In genomic region chr6:32668226-32668747, GRCh38 we compare ENCODE assay signal across 8 cellular contexts. TPM values are rescaled to one million over a fixed set of nuclear protein-coding genes. Genes with fewer than 3 reads are reported as not detected.
DNase-seq lines count a peak whose midpoint lies in the region; ATAC-seq and TF ChIP-seq lines count a peak whose summit lies in the region.

No MANE protein-coding gene starts in this region.

- peak; percentile 20 for DNase-seq in NCI-H774 (lab: John Stamatoyannopoulos, UW)
- DNase-seq in medulla oblongata (ENCODE audit: extremely low spot score): peak; percentile 86
- peak; percentile 26 for DNase-seq in transverse colon
- no peak for DNase-seq in T1000 (lab: John Stamatoyannopoulos, UW)
- no peak for DNase-seq in cerebellar nuclear complex (lab: John Stamatoyannopoulos, UW)

- peaks cover 12% of the 10 kb centered on the region for H3K4me1 ChIP-seq in HEK293 (ENCODE audit: control insufficient read depth, insufficient read depth, low read length)
- H3K4me1 ChIP-seq in transverse colon: no peaks in the 10 kb centered on the region

- H3K4me3 Mint-ChIP-seq in activated naive CD4-positive, alpha-beta T cell treated with anti-CD3 and anti-CD28 coated beads, Interleukin-2, amount 50 U/mL, for 24 hours: no peak overlapping the region

- H3K27me3 ChIP-seq in transverse colon: peaks cover 3% of the 10 kb centered on the region

- POLR2A ChIA-PET in HEK293 (lab: Yijun Ruan, JAX): no interaction called here

- no peak for TF ChIP-seq CTCF in HEK293 (tag by site-specific recombination; IDR thresholded peaks at IDR 0.05)
- no peak for TF ChIP-seq CTCF in transverse colon (IDR thresholded peaks at IDR 0.05)

- H3K27ac Mint-ChIP-seq in activated naive CD4-positive, alpha-beta T cell treated with anti-CD3 and anti-CD28 coated beads, Interleukin-2, amount 50 U/mL, for 24 hours: peak overlapping the region; percentile 62

- no peak overlapping the region for H3K27ac ChIP-seq in HEK293 (ENCODE audit: extremely low read depth, low read depth, low read length)
- no peak overlapping the region for H3K27ac ChIP-seq in transverse colon

- peaks cover 41% of the 10 kb centered on the region for H3K4me1 Mint-ChIP-seq in activated naive CD4-positive, alpha-beta T cell treated with anti-CD3 and anti-CD28 coated beads, Interleukin-2, amount 50 U/mL, for 24 hours

- no peak for TF ChIP-seq POLR2A in transverse colon (IDR thresholded peaks at IDR 0.05)

- H3K9me3 ChIP-seq in HEK293 (ENCODE audit: control insufficient read depth, insufficient read depth, low read depth, low read length): no peaks in the 10 kb centered on the region
- H3K9me3 ChIP-seq in transverse colon: peaks cover 0 to 8% of the 10 kb centered on the region in 2 donors

- TF ChIP-seq EP300 in transverse colon (IDR thresholded peaks at IDR 0.05; ENCODE audit: low read depth): no peak

- peak; percentile 58 for ATAC-seq in GM18519 (IDR thresholded peaks at IDR 0.05; ENCODE audit: low FRiP score, unreplicated experiment)

- CTCF ChIA-PET in HEK293 (lab: Yijun Ruan, JAX): interaction anchor here (0.7 to 2.9 kb wide), 2 partner anchors 24 to 46 kb away, joined by 3 to 8 read pairs; no protein-coding TSS in a partner anchor

- H3K27me3 Mint-ChIP-seq in activated naive CD4-positive, alpha-beta T cell treated with anti-CD3 and anti-CD28 coated beads, Interleukin-2, amount 50 U/mL, for 24 hours: peaks cover 9% of the 10 kb centered on the region

- 0 to 24% methylated on average over 1 to 5 of the region's 5 CpGs for WGBS in transverse colon (ENCODE audit: low coverage in 1 of 2), 2 donors

- no peak overlapping the region for H3K4me3 ChIP-seq in HEK293 (ENCODE audit: low read depth, low read length)
- no peak overlapping the region for H3K4me3 ChIP-seq in transverse colon

- H3K36me3 ChIP-seq in HEK293 (ENCODE audit: control insufficient read depth in 2 of 2, insufficient read depth in 1 of 2, low read length in 2 of 2): no peaks in the 10 kb centered on the region
- H3K36me3 ChIP-seq in transverse colon: no peaks in the 10 kb centered on the region

- peaks cover 3% of the 10 kb centered on the region for H3K36me3 Mint-ChIP-seq in activated naive CD4-positive, alpha-beta T cell treated with anti-CD3 and anti-CD28 coated beads, Interleukin-2, amount 50 U/mL, for 24 hours

- intact Hi-C loops in transverse colon (cut with DNase I; ENCODE audit: low total_unique reads): no loop called here

- in situ Hi-C loops in transverse colon (cut with MboI; ENCODE audit: low pct_ligation_motif_present in 1 of 4, low pct_unique_long_range_greater_than_20kb in 1 of 4, low sequenced_read_pairs in 3 of 4): no loop called here

- no peaks in the 10 kb centered on the region for H3K9me3 Mint-ChIP-seq in activated naive CD4-positive, alpha-beta T cell treated with anti-CD3 and anti-CD28 coated beads, Interleukin-2, amount 50 U/mL, for 24 hours

TF ChIP-seq in HEK293, 187 proteins besides CTCF, POLR2A, EP300 and RAD21 (continues in another document):
- no peak for TF ChIP-seq ZNF530 (tag by site-specific recombination; IDR thresholded peaks at IDR 0.05; ENCODE audit: low read depth)
- no peak for TF ChIP-seq ZNF221 (tag by site-specific recombination; IDR thresholded peaks at IDR 0.05; ENCODE audit: borderline replicate concordance)
- TF ChIP-seq KLF7 (tag by site-specific recombination; IDR thresholded peaks at IDR 0.05; ENCODE audit: borderline replicate concordance): no peak
- peak; percentile 95 for TF ChIP-seq SCRT2 (tag by site-specific recombination; IDR thresholded peaks at IDR 0.05)
- TF ChIP-seq, protein P1, sequence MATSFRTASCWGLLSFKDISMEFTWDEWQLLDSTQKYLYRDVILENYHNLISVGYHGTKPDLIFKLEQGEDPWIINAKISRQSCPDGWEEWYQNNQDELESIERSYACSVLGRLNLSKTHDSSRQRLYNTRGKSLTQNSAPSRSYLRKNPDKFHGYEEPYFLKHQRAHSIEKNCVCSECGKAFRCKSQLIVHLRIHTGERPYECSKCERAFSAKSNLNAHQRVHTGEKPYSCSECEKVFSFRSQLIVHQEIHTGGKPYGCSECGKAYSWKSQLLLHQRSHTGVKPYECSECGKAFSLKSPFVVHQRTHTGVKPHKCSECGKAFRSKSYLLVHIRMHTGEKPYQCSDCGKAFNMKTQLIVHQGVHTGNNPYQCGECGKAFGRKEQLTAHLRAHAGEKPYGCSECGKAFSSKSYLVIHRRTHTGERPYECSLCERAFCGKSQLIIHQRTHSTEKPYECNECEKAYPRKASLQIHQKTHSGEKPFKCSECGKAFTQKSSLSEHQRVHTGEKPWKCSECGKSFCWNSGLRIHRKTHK (tag by site-specific recombination; IDR thresholded peaks at IDR 0.05): no peak
- TF ChIP-seq ZNF433 (tag by site-specific recombination; IDR thresholded peaks at IDR 0.05; ENCODE audit: low read depth): no peak
- TF ChIP-seq ZBTB8A (tag by site-specific recombination; IDR thresholded peaks at IDR 0.05): no peak
- no peak for TF ChIP-seq ZNF585B (tag by site-specific recombination; IDR thresholded peaks at IDR 0.05)
- peak; percentile 73 for TF ChIP-seq ZNF629 (tag by site-specific recombination; IDR thresholded peaks at IDR 0.05)
- 0 out of 2 replicates have a peak, but pooled peaks have one; percentile 22 for TF ChIP-seq ZNF366 (tag by site-specific recombination; conservative IDR thresholded peaks at IDR 0.05)
- no peak for TF ChIP-seq ZSCAN23 (tag by site-specific recombination; IDR thresholded peaks at IDR 0.05)
- TF ChIP-seq, protein P2, sequence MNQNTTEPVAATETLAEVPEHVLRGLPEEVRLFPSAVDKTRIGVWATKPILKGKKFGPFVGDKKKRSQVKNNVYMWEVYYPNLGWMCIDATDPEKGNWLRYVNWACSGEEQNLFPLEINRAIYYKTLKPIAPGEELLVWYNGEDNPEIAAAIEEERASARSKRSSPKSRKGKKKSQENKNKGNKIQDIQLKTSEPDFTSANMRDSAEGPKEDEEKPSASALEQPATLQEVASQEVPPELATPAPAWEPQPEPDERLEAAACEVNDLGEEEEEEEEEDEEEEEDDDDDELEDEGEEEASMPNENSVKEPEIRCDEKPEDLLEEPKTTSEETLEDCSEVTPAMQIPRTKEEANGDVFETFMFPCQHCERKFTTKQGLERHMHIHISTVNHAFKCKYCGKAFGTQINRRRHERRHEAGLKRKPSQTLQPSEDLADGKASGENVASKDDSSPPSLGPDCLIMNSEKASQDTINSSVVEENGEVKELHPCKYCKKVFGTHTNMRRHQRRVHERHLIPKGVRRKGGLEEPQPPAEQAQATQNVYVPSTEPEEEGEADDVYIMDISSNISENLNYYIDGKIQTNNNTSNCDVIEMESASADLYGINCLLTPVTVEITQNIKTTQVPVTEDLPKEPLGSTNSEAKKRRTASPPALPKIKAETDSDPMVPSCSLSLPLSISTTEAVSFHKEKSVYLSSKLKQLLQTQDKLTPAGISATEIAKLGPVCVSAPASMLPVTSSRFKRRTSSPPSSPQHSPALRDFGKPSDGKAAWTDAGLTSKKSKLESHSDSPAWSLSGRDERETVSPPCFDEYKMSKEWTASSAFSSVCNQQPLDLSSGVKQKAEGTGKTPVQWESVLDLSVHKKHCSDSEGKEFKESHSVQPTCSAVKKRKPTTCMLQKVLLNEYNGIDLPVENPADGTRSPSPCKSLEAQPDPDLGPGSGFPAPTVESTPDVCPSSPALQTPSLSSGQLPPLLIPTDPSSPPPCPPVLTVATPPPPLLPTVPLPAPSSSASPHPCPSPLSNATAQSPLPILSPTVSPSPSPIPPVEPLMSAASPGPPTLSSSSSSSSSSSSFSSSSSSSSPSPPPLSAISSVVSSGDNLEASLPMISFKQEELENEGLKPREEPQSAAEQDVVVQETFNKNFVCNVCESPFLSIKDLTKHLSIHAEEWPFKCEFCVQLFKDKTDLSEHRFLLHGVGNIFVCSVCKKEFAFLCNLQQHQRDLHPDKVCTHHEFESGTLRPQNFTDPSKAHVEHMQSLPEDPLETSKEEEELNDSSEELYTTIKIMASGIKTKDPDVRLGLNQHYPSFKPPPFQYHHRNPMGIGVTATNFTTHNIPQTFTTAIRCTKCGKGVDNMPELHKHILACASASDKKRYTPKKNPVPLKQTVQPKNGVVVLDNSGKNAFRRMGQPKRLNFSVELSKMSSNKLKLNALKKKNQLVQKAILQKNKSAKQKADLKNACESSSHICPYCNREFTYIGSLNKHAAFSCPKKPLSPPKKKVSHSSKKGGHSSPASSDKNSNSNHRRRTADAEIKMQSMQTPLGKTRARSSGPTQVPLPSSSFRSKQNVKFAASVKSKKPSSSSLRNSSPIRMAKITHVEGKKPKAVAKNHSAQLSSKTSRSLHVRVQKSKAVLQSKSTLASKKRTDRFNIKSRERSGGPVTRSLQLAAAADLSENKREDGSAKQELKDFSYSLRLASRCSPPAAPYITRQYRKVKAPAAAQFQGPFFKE (tag by site-specific recombination; IDR thresholded peaks at IDR 0.05; ENCODE audit: borderline replicate concordance): no peak
- TF ChIP-seq MZF1 (tag by site-specific recombination; IDR thresholded peaks at IDR 0.05; ENCODE audit: borderline replicate concordance): no peak
- TF ChIP-seq TCF7L2 (IDR thresholded peaks at IDR 0.05; ENCODE audit: borderline replicate concordance, low read depth, low read length): no peak
- no peak for TF ChIP-seq ZSCAN4 (tag by site-specific recombination; IDR thresholded peaks at IDR 0.05)
- TF ChIP-seq AEBP2 (tag by site-specific recombination; IDR thresholded peaks at IDR 0.05; ENCODE audit: borderline replicate concordance): no peak

RNA-seq across cellular contexts. Expression of gene HLA-DQB1, which starts 1.8 kb away (rescaled TPM):
- 1 to 10 TPM in 2 of 4 donors, under 1 TPM in 1, not detected in 1; 0.14 to 1.9 (median 1.1) TPM for total RNA-seq in transverse colon

RNA-seq across cellular contexts. Expression of gene HLA-DQA1, which starts 31.1 kb away (rescaled TPM):
- total RNA-seq in transverse colon: 1 to 10 TPM in 2 of 4 donors, under 1 TPM in 1, not detected in 1; 0.41 to 4.5 (median 3.2) TPM

Comparison
In these comparisons a context has a peak if more than half of its experiments do, and no peak if none do; other contexts are left out.
1. DNase-seq: peak in NCI-H774 (single experiment), medulla oblongata (single experiment) and transverse colon (single experiment); none in T1000 (single experiment) and cerebellar nuclear complex (0 of 2).